Comparison of ENCODE assay signal across 1 cellular context in the genomic region with DNA sequence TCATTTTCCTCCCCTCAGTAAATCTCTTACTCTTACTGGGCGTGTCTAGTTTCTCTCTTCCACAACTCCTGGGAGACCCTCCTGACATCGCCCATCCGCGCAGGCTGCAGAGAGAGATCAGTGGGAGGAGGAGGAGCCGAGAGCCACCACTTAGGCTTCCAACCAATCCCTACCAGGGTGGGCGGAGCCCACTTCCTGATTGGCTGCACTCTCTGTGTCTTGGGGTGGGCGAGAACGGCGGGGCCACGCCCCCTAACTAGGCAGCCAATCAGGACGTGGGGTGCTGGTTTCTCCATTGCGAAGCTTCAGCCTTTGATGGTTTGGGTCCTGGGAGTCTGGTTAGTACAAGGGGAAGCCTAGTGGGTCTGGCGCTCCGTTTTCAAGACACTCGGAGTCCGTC.
TF ChIP-seq lines count a peak whose summit lies in the region.

Gene PMIS2, plus strand, starts transcription at position 330 of the 400 bp plus-strand sequence. CDS start 87 bp downstream, outside the sequence.

TF ChIP-seq in HepG2, 621 proteins besides CTCF, POLR2A, EP300 and RAD21 (continued from another document):
- TF ChIP-seq ZNF333 (CRISPR knock-in tag; IDR thresholded peaks at IDR 0.05; ENCODE audit: borderline replicate concordance): no peak
- TF ChIP-seq ONECUT2 (CRISPR knock-in tag; IDR thresholded peaks at IDR 0.05): no peak
- no peak for TF ChIP-seq TAF1 (CRISPR knock-in tag; IDR thresholded peaks at IDR 0.05)
- TF ChIP-seq, protein P1, sequence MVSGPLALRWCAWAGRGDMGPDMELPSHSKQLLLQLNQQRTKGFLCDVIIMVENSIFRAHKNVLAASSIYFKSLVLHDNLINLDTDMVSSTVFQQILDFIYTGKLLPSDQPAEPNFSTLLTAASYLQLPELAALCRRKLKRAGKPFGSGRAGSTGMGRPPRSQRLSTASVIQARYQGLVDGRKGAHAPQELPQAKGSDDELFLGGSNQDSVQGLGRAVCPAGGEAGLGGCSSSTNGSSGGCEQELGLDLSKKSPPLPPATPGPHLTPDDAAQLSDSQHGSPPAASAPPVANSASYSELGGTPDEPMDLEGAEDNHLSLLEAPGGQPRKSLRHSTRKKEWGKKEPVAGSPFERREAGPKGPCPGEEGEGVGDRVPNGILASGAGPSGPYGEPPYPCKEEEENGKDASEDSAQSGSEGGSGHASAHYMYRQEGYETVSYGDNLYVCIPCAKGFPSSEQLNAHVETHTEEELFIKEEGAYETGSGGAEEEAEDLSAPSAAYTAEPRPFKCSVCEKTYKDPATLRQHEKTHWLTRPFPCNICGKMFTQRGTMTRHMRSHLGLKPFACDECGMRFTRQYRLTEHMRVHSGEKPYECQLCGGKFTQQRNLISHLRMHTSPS (CRISPR knock-in tag; IDR thresholded peaks at IDR 0.05; ENCODE audit: low read depth): no peak
- TF ChIP-seq NFYB (CRISPR knock-in tag; IDR thresholded peaks at IDR 0.05): peak; percentile 31; the same call in 1 of the 2 replicates
